ENCODE assay signal across 8 cellular contexts in genomic region chr10:53601260-53601875, GRCh38.
DNase-seq lines count a peak whose midpoint lies in the region; ATAC-seq and TF ChIP-seq lines count a peak whose summit lies in the region.

No MANE protein-coding gene starts in this region.

- no peaks in the 10 kb centered on the region for H3K36me3 Mint-ChIP-seq in activated CD4-positive, alpha-beta T cell treated with anti-CD3 and anti-CD28 coated beads, Interleukin-2, amount 10 ng/mL, durations not matched to agents 7 days and 5 days (ENCODE audit: low read depth)
- peaks cover 20% of the 10 kb centered on the region for H3K36me3 Mint-ChIP-seq in mesothelial cell of epicardium

- H3K4me3 ChIP-seq in cardiac fibroblast (replicated peaks in 1 of 2; ENCODE audit: low read depth in 2 of 2, low read length in 2 of 2): no peak overlapping the region

- H3K27me3 Mint-ChIP-seq in activated CD4-positive, alpha-beta T cell treated with anti-CD3 and anti-CD28 coated beads, Interleukin-2, amount 10 ng/mL, durations not matched to agents 7 days and 5 days: no peaks in the 10 kb centered on the region
- no peaks in the 10 kb centered on the region for H3K27me3 Mint-ChIP-seq in mesothelial cell of epicardium (ENCODE audit: low read depth)

- DNase-seq in activated CD4-positive, alpha-beta T cell treated with anti-CD3 and anti-CD28 coated beads, Interleukin-2, amount 10 ng/mL, durations not matched to agents 7 days and 5 days: peak; percentile 6
- no peak for DNase-seq in activated CD4-positive, alpha-beta T cell treated with anti-CD3 and anti-CD28 coated beads, Interleukin-2, amount 50 U/mL, for 1 hour
- DNase-seq in NCI-H345 treated with DMSO at 0.1 percent for 48 hours (lab: John Stamatoyannopoulos, UW; ENCODE audit: unreplicated experiment) (peak; percentile 27), cardiac fibroblast (ENCODE audit: low read depth in 2 of 2) (peak; percentile 49 to 56), mesothelial cell of epicardium (ENCODE audit: low spot score in 2 of 2, unreplicated experiment in 2 of 2) (no peak), T1000 (lab: John Stamatoyannopoulos, UW) (no peak)

- H3K4me1 Mint-ChIP-seq in activated CD4-positive, alpha-beta T cell treated with anti-CD3 and anti-CD28 coated beads, Interleukin-2, amount 10 ng/mL, durations not matched to agents 7 days and 5 days: no peaks in the 10 kb centered on the region
- peaks cover 16% of the 10 kb centered on the region for H3K4me1 Mint-ChIP-seq in mesothelial cell of epicardium

- no peak overlapping the region for H3K27ac Mint-ChIP-seq in activated CD4-positive, alpha-beta T cell treated with anti-CD3 and anti-CD28 coated beads, Interleukin-2, amount 10 ng/mL, durations not matched to agents 7 days and 5 days
- H3K27ac Mint-ChIP-seq in mesothelial cell of epicardium: no peak overlapping the region

- POLR2A ChIA-PET in activated CD4-positive, alpha-beta T cell treated with anti-CD3 and anti-CD28 coated beads, Interleukin-2, amount 10 ng/mL, durations not matched to agents 7 days and 5 days (lab: Charles Lee): no interaction called here

- ATAC-seq in HG02885 (IDR thresholded peaks at IDR 0.05; ENCODE audit: poor library complexity, unreplicated experiment) (peak; percentile 93), HG02678 (IDR thresholded peaks at IDR 0.05; ENCODE audit: unreplicated experiment) (no peak)

- H3K9me3 Mint-ChIP-seq in activated CD4-positive, alpha-beta T cell treated with anti-CD3 and anti-CD28 coated beads, Interleukin-2, amount 10 ng/mL, durations not matched to agents 7 days and 5 days: no peaks in the 10 kb centered on the region
- peaks cover 28% of the 10 kb centered on the region for H3K9me3 Mint-ChIP-seq in mesothelial cell of epicardium

- H3K4me3 Mint-ChIP-seq in activated CD4-positive, alpha-beta T cell treated with anti-CD3 and anti-CD28 coated beads, Interleukin-2, amount 10 ng/mL, durations not matched to agents 7 days and 5 days: no peak overlapping the region
- H3K4me3 Mint-ChIP-seq in mesothelial cell of epicardium: no peak overlapping the region

- peak; percentile 83 for TF ChIP-seq CTCF in cardiac fibroblast (IDR thresholded peaks at IDR 0.05; ENCODE audit: low read depth, low read length)
- peak; percentile 66 for TF ChIP-seq CTCF in mesothelial cell of epicardium (IDR thresholded peaks at IDR 0.05; ENCODE audit: unreplicated experiment)

- CTCF ChIA-PET in activated CD4-positive, alpha-beta T cell treated with anti-CD3 and anti-CD28 coated beads, Interleukin-2, amount 10 ng/mL, durations not matched to agents 7 days and 5 days (lab: Charles Lee): no interaction called here

Comparison
In these comparisons a context has a peak if more than half of its experiments do, and no peak if none do; other contexts are left out.
1. DNase-seq: peak in activated CD4-positive, alpha-beta T cell treated with anti-CD3 and anti-CD28 coated beads, Interleukin-2, amount 10 ng/mL, durations not matched to agents 7 days and 5 days (single experiment), NCI-H345 treated with DMSO at 0.1 percent for 48 hours (single experiment) and cardiac fibroblast (2 of 2); none in activated CD4-positive, alpha-beta T cell treated with anti-CD3 and anti-CD28 coated beads, Interleukin-2, amount 50 U/mL, for 1 hour (single experiment), mesothelial cell of epicardium (0 of 2) and T1000 (single experiment).